ENCODE assay signal across 22 cellular contexts in genomic region chr5:167665841-167666375, GRCh38.
DNase-seq lines count a peak whose midpoint lies in the region.
"Had no signal": no experiment of that assay in that cellular context is flagged by ENCODE, and none has a peak within 500 bp of the region (broad histone marks: within the 10 kb centered on the region; RNA-seq: fewer than 3 reads in every experiment).

No MANE protein-coding gene starts in this region.

- H3K4me1 ChIP-seq in BLaER1 treated with 17β-estradiol and CSF1 and Interleukin-3, amounts not matched to agents 10 nM and 100 nM, result peaks cover 6 to 55% (median 18%) of the 10 kb centered on the region in 10 experiments; a peak in 17 of 20 replicates
- H3K4me1 ChIP-seq in endocrine pancreas (ENCODE audit: control insufficient read depth, insufficient read depth, low read length), result peaks cover 14% of the 10 kb centered on the region

- no peak overlapping the region for H3K9ac ChIP-seq in BLaER1 treated with 17β-estradiol and CSF1 and Interleukin-3, amounts not matched to agents 10 nM and 100 nM
- H3K9ac ChIP-seq in endocrine pancreas (ENCODE audit: control insufficient read depth, insufficient read depth, low read length), result no peak overlapping the region

- H3K9me3 ChIP-seq in BLaER1 treated with 17β-estradiol and CSF1 and Interleukin-3, amounts not matched to agents 10 nM and 100 nM (replicated peaks in 1 of 11), result no peaks in the 10 kb centered on the region
- no peaks in the 10 kb centered on the region for H3K9me3 ChIP-seq in endocrine pancreas (ENCODE audit: control insufficient read depth, low read length)

- DNase-seq in M059J (ENCODE audit: low read depth), result peak; percentile 72
- peak; percentile 56 for DNase-seq in renal cortical epithelial cell (ENCODE audit: low read depth)
- DNase-seq in NCI-H446 treated with DMSO at 0.1 percent for 48 hours (lab: John Stamatoyannopoulos, UW), result no peak
- no peak for DNase-seq in central memory CD4-positive, alpha-beta T cell
- DNase-seq in AG08395 (ENCODE audit: low spot score), result no peak
- DNase-seq: ACHN; DMS53; GDM1; H9; HFFc6; Kasumi-1; MM.1S; NCI-H1092; NCI-H1436; NCI-H187 treated with DMSO at 0.1 percent for 48 hours; NCI-H2107; NCI-H2227 treated with DMSO at 0.1 percent for 48 hours; NCI-H510A treated with DMSO at 0.1 percent for 48 hours; NCI-H748 treated with DMSO at 0.1 percent for 48 hours; NK-92 treated with Interleukin-12 subunit alpha and Interleukin-12 subunit beta, amount 100 ng/mL, for 24 hours had no signal

- no peaks in the 10 kb centered on the region; a peak in 2 of 22 replicates for H3K36me3 ChIP-seq in BLaER1 treated with 17β-estradiol and CSF1 and Interleukin-3, amounts not matched to agents 10 nM and 100 nM
- H3K36me3 ChIP-seq in endocrine pancreas (ENCODE audit: control insufficient read depth, insufficient read depth, low read length), result no peaks in the 10 kb centered on the region

- H4K20me1 ChIP-seq in BLaER1 treated with 17β-estradiol and CSF1 and Interleukin-3, amounts not matched to agents 10 nM and 100 nM, result peaks cover 0 to 14% (median 0%) of the 10 kb centered on the region in 11 experiments; a peak in 1 of 22 replicates

- H3K4me3 ChIP-seq in BLaER1 treated with 17β-estradiol and CSF1 and Interleukin-3, amounts not matched to agents 10 nM and 100 nM, result no peak overlapping the region
- peak overlapping the region; percentile 35 for H3K4me3 ChIP-seq in endocrine pancreas (ENCODE audit: control insufficient read depth, insufficient read depth, low read length)

- no peak overlapping the region; a peak in 2 of 22 replicates for H3K27ac ChIP-seq in BLaER1 treated with 17β-estradiol and CSF1 and Interleukin-3, amounts not matched to agents 10 nM and 100 nM

- H3K4me2 ChIP-seq in BLaER1 treated with 17β-estradiol and CSF1 and Interleukin-3, amounts not matched to agents 10 nM and 100 nM, result peak overlapping the region; percentile 3 to 65 (median 40); a peak in 19 of 22 replicates

- H3K27me3 ChIP-seq in BLaER1 treated with 17β-estradiol and CSF1 and Interleukin-3, amounts not matched to agents 10 nM and 100 nM, result no peaks in the 10 kb centered on the region
- no peaks in the 10 kb centered on the region for H3K27me3 ChIP-seq in endocrine pancreas (ENCODE audit: control insufficient read depth, insufficient read depth, low read length)

Comparison
In these comparisons a context has a peak if more than half of its experiments do, and no peak if none do; other contexts are left out.
1. DNase-seq: peak in M059J (single experiment) and renal cortical epithelial cell (single experiment); none in NCI-H446 treated with DMSO at 0.1 percent for 48 hours (single experiment), central memory CD4-positive, alpha-beta T cell (single experiment) and AG08395 (single experiment).